13 cellular contexts compared by ENCODE assay signal in genomic region chr19:46674416-46675178, GRCh38. TPM values are rescaled to one million over a fixed set of nuclear protein-coding genes. Genes with fewer than 3 reads are reported as not detected.
DNase-seq lines count a peak whose midpoint lies in the region.
"Had no signal": no experiment of that assay in that cellular context is flagged by ENCODE, and none has a peak within 500 bp of the region (broad histone marks: within the 10 kb centered on the region; RNA-seq: fewer than 3 reads in every experiment).

No MANE protein-coding gene starts in this region.

- H3K9me3 Mint-ChIP-seq in T-helper 2 cell treated with Interferon-gamma antibody and Interleukin-4, amounts not matched to agents 5 μg/mL and 100 μg/mL, for 36 hours, result no peaks in the 10 kb centered on the region

- peaks cover 64% of the 10 kb centered on the region for H3K36me3 Mint-ChIP-seq in T-helper 2 cell treated with Interferon-gamma antibody and Interleukin-4, amounts not matched to agents 5 μg/mL and 100 μg/mL, for 36 hours (ENCODE audit: low read depth)

- H3K27me3 ChIP-seq in neuronal stem cell (ENCODE audit: control insufficient read depth in 3 of 3, insufficient read depth in 3 of 3, low read depth in 1 of 3, low read length in 3 of 3), result no peaks in the 10 kb centered on the region

- no peak overlapping the region for H3K4me3 ChIP-seq in neuronal stem cell (ENCODE audit: low read length in 2 of 2)

- H3K23ac ChIP-seq in neuronal stem cell (ENCODE audit: low read depth, low read length, poor library complexity), result no peak overlapping the region

- H3K4me1 Mint-ChIP-seq in T-helper 2 cell treated with Interferon-gamma antibody and Interleukin-4, amounts not matched to agents 5 μg/mL and 100 μg/mL, for 36 hours (ENCODE audit: low read depth), result peaks cover 11% of the 10 kb centered on the region

- H3K79me1 ChIP-seq in neuronal stem cell (ENCODE audit: low read depth, low read length), result peaks cover 4% of the 10 kb centered on the region

- no peak overlapping the region for H3K27ac ChIP-seq in neuronal stem cell (replicated peaks; ENCODE audit: low read length)

- H2AK5ac ChIP-seq in neuronal stem cell (ENCODE audit: low read depth, low read length), result no peak overlapping the region

- no peak overlapping the region for H2BK15ac ChIP-seq in neuronal stem cell (ENCODE audit: low read length)

- H3K9me3 ChIP-seq in neuronal stem cell (replicated peaks in 1 of 2; ENCODE audit: control insufficient read depth in 2 of 2, insufficient read depth in 1 of 2, low read depth in 1 of 2, low read length in 2 of 2), result peaks cover 0 to 2% of the 10 kb centered on the region in 2 donors

- no peak overlapping the region for H2AFZ ChIP-seq in neuronal stem cell (ENCODE audit: low read length)

- H3K18ac ChIP-seq in neuronal stem cell (ENCODE audit: low read length), result no peak overlapping the region

- no peak overlapping the region for H2BK120ac ChIP-seq in neuronal stem cell (ENCODE audit: low read depth, low read length)

- H3K27me3 Mint-ChIP-seq in T-helper 2 cell treated with Interferon-gamma antibody and Interleukin-4, amounts not matched to agents 5 μg/mL and 100 μg/mL, for 36 hours (ENCODE audit: low read depth), result no peaks in the 10 kb centered on the region
- H3K27me3 Mint-ChIP-seq: activated CD4-positive, alpha-beta memory T cell treated with anti-CD3 and anti-CD28 coated beads for 36 hours had no signal

- peak overlapping the region; percentile 20 for H3K27ac Mint-ChIP-seq in T-helper 2 cell treated with Interferon-gamma antibody and Interleukin-4, amounts not matched to agents 5 μg/mL and 100 μg/mL, for 36 hours
- H3K27ac Mint-ChIP-seq: activated CD4-positive, alpha-beta memory T cell treated with anti-CD3 and anti-CD28 coated beads for 36 hours had no signal

- H3K4me3 Mint-ChIP-seq in T-helper 2 cell treated with Interferon-gamma antibody and Interleukin-4, amounts not matched to agents 5 μg/mL and 100 μg/mL, for 36 hours, result no peak overlapping the region
- H3K4me3 Mint-ChIP-seq: activated CD4-positive, alpha-beta memory T cell treated with anti-CD3 and anti-CD28 coated beads for 36 hours had no signal

- H2BK5ac ChIP-seq in neuronal stem cell (ENCODE audit: low read length), result no peak overlapping the region

- no peaks in the 10 kb centered on the region for H3K4me1 ChIP-seq in neuronal stem cell (ENCODE audit: control insufficient read depth in 2 of 2, insufficient read depth in 1 of 2, low read depth in 1 of 2, low read length in 2 of 2)

- H3K4ac ChIP-seq in neuronal stem cell (ENCODE audit: low read length), result no peak overlapping the region

- H2BK12ac ChIP-seq in neuronal stem cell (ENCODE audit: low read length), result no peak overlapping the region

- H3K14ac ChIP-seq in neuronal stem cell (ENCODE audit: low read length), result no peak overlapping the region

- no CpG with 5 or more reads among the region's 21 CpGs for WGBS in neuronal stem cell (ENCODE audit: extremely low coverage in 2 of 2, insufficient read length in 2 of 2, insufficient replicate concordance in 1 of 2), 2 donors

- H4K91ac ChIP-seq in neuronal stem cell (ENCODE audit: low read depth, low read length, poor library complexity), result no peak overlapping the region

- peaks cover 38 to 62% of the 10 kb centered on the region in 2 donors for H3K36me3 ChIP-seq in neuronal stem cell (replicated peaks in 1 of 2; ENCODE audit: control insufficient read depth in 2 of 2, insufficient read depth in 2 of 2, low read length in 2 of 2)

- no peak for DNase-seq in T-helper 2 cell treated with Interferon-gamma antibody and Interleukin-4, amounts not matched to agents 5 μg/mL and 100 μg/mL, for 36 hours (ENCODE audit: low spot score)
- no peak for DNase-seq in T-helper 2 cell
- peak; percentile 3 for DNase-seq in NCI-H2029 treated with DMSO at 0.1 percent for 48 hours (lab: John Stamatoyannopoulos, UW)
- peak; percentile 58 for DNase-seq in dermis blood vessel endothelial cell
- no peak for DNase-seq in neuronal stem cell (ENCODE audit: low spot score)
- DNase-seq in activated CD4-positive, alpha-beta T cell treated with anti-CD3 and anti-CD28 coated beads for 1 hour, result no peak
- DNase-seq in NCI-H1694 (lab: John Stamatoyannopoulos, UW), result no peak
- no peak for DNase-seq in Kasumi-1 (lab: John Stamatoyannopoulos, UW)
- DNase-seq: activated CD4-positive, alpha-beta memory T cell treated with anti-CD3 and anti-CD28 coated beads for 36 hours; MV-4-11; RPMI8226; small intestine had no signal

- peak overlapping the region; percentile 17 for H3K9ac ChIP-seq in neuronal stem cell (ENCODE audit: low read depth, low read length, poor library complexity)

- no peak overlapping the region for H3K4me2 ChIP-seq in neuronal stem cell (ENCODE audit: insufficient read depth, low read length, poor library complexity, severe bottlenecking)

- H4K8ac ChIP-seq in neuronal stem cell (ENCODE audit: low read depth, low read length), result no peak overlapping the region

RNA-seq across cellular contexts. Expression of gene DACT3, which starts 13.6 kb away (rescaled TPM):
- 0.14 and 0.34 TPM in 2 replicates for total RNA-seq in dermis blood vessel endothelial cell
- polyA plus RNA-seq in neuronal stem cell (2013, experiment 1 of 2), result 6.5 TPM
- polyA plus RNA-seq in neuronal stem cell (2013, experiment 2 of 2), result 6.5 TPM

RNA-seq across cellular contexts. Expression of gene GNG8, which starts 38.6 kb away (rescaled TPM):
- not detected in 2 replicates for total RNA-seq in dermis blood vessel endothelial cell
- 6.3 TPM for polyA plus RNA-seq in neuronal stem cell (2013, experiment 1 of 2)
- polyA plus RNA-seq in neuronal stem cell (2013, experiment 2 of 2), result 10.6 TPM
- total RNA-seq: esophagus mucosa had no signal
- polyA plus RNA-seq: small intestine had no signal

RNA-seq across cellular contexts. Expression of gene PRKD2, which starts 42.3 kb away (rescaled TPM):
- 84.2 and 135 TPM in 2 replicates for total RNA-seq in dermis blood vessel endothelial cell
- polyA plus RNA-seq in neuronal stem cell (2013, experiment 1 of 2), result 37.2 TPM
- polyA plus RNA-seq in neuronal stem cell (2013, experiment 2 of 2), result 37.3 TPM

RNA-seq across cellular contexts. Expression of gene PTGIR, which starts 49.7 kb away (rescaled TPM):
- not detected in 2 replicates for total RNA-seq in dermis blood vessel endothelial cell
- 0.04 TPM for polyA plus RNA-seq in neuronal stem cell (2013, experiment 1 of 2)
- 0.07 TPM for polyA plus RNA-seq in neuronal stem cell (2013, experiment 2 of 2)

Comparison
In these comparisons a context has a peak if more than half of its experiments do, and no peak if none do; other contexts are left out.
1. DNase-seq: peak in NCI-H2029 treated with DMSO at 0.1 percent for 48 hours (single experiment) and dermis blood vessel endothelial cell (single experiment); none in T-helper 2 cell treated with Interferon-gamma antibody and Interleukin-4, amounts not matched to agents 5 μg/mL and 100 μg/mL, for 36 hours (single experiment), T-helper 2 cell (0 of 5), neuronal stem cell (single experiment), activated CD4-positive, alpha-beta T cell treated with anti-CD3 and anti-CD28 coated beads for 1 hour (single experiment), NCI-H1694 (single experiment) and Kasumi-1 (0 of 2).